18 cellular contexts compared by ENCODE assay signal in the genomic region with DNA sequence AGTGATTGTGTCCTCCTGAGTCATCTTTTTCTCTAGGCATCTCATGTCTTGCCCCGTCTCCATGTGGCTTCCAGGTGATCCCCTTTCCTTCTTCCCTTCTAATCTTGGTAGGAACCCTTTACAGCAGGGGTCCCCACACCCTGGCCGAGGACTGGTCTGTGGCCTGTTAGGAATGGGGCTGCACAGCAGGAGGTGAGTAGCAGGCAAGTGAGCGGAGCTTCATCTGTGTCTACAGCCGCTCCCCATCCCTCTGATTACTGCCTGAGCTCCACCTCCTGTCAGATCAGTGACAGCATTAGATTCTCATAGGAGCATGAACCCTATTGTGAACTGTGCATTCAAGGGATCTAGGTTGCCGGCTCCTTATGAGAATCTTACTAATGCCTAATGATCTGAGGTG. TPM values are rescaled to one million over a fixed set of nuclear protein-coding genes. Genes with fewer than 3 reads are reported as not detected.
A peak's percentile ranks its signal among the peaks of the same experiment; 100 is the strongest.
DNase-seq lines count a peak whose midpoint lies in the region; ATAC-seq and TF ChIP-seq lines count a peak whose summit lies in the region.
"Had no signal": no experiment of that assay in that cellular context is flagged by ENCODE, and none has a peak within 500 bp of the region (broad histone marks: within the 10 kb centered on the region; RNA-seq: fewer than 3 reads in every experiment).

No MANE protein-coding gene starts in this region.

- no peaks in the 10 kb centered on the region for H3K36me3 ChIP-seq in endodermal cell (ENCODE audit: control insufficient read depth, insufficient read depth, low read length)
- no peaks in the 10 kb centered on the region for H3K36me3 ChIP-seq in osteoblast (ENCODE audit: insufficient read depth, low read length)
- H3K36me3 ChIP-seq in gastroesophageal sphincter, result no peaks in the 10 kb centered on the region
- H3K36me3 ChIP-seq: BLaER1 had no signal

- no peaks in the 10 kb centered on the region for H3K36me3 Mint-ChIP-seq in activated CD4-positive, alpha-beta T cell treated with anti-CD3 and anti-CD28 coated beads, Interleukin-2, amount 10 ng/mL, durations not matched to agents 24 days and 14 days (ENCODE audit: low read depth)
- H3K36me3 Mint-ChIP-seq in activated CD4-positive, alpha-beta T cell treated with anti-CD3 and anti-CD28 coated beads, Interleukin-2, amount 10 ng/mL, durations not matched to agents 7 days and 5 days (ENCODE audit: low read depth), result no peaks in the 10 kb centered on the region
- H3K36me3 Mint-ChIP-seq in endodermal cell (ENCODE audit: low read depth), result no peaks in the 10 kb centered on the region
- H3K36me3 Mint-ChIP-seq: CD14-positive monocyte; CD4-positive, alpha-beta memory T cell had no signal

- H3K27me3 Mint-ChIP-seq in activated CD4-positive, alpha-beta T cell treated with anti-CD3 and anti-CD28 coated beads, Interleukin-2, amount 10 ng/mL, durations not matched to agents 24 days and 14 days, result peaks cover 36% of the 10 kb centered on the region
- H3K27me3 Mint-ChIP-seq in activated CD4-positive, alpha-beta T cell treated with anti-CD3 and anti-CD28 coated beads, Interleukin-2, amount 10 ng/mL, durations not matched to agents 7 days and 5 days, result peaks cover 39% of the 10 kb centered on the region
- H3K27me3 Mint-ChIP-seq in endodermal cell (ENCODE audit: insufficient read depth), result peaks cover 53% of the 10 kb centered on the region

- TF ChIP-seq EP300 in gastroesophageal sphincter (IDR thresholded peaks at IDR 0.05), result no peak

- no peak overlapping the region for H3K27ac ChIP-seq in endodermal cell (ENCODE audit: low read depth, low read length)
- H3K27ac ChIP-seq in osteoblast (ENCODE audit: low read depth, low read length), result no peak overlapping the region
- no peak overlapping the region for H3K27ac ChIP-seq in gastroesophageal sphincter
- H3K27ac ChIP-seq: BLaER1 had no signal

- ATAC-seq in gastroesophageal sphincter, result no peak
- ATAC-seq: HCT116, HepG2 had no signal

- TF ChIP-seq CTCF in endodermal cell (conservative IDR thresholded peaks at IDR 0.05), result no peak
- TF ChIP-seq CTCF in osteoblast (IDR thresholded peaks at IDR 0.05; ENCODE audit: extremely low read depth, low read depth, low read length), result no peak
- TF ChIP-seq CTCF in gastroesophageal sphincter (IDR thresholded peaks at IDR 0.05), result no peak

- no peaks in the 10 kb centered on the region for H4K20me1 ChIP-seq in osteoblast (ENCODE audit: insufficient read depth, low read length)
- H4K20me1 ChIP-seq: BLaER1 had no signal

- no peak overlapping the region for H3K4me3 Mint-ChIP-seq in activated CD4-positive, alpha-beta T cell treated with anti-CD3 and anti-CD28 coated beads, Interleukin-2, amount 10 ng/mL, durations not matched to agents 24 days and 14 days
- H3K4me3 Mint-ChIP-seq in activated CD4-positive, alpha-beta T cell treated with anti-CD3 and anti-CD28 coated beads, Interleukin-2, amount 10 ng/mL, durations not matched to agents 7 days and 5 days, result no peak overlapping the region
- H3K4me3 Mint-ChIP-seq in endodermal cell, result no peak overlapping the region
- H3K4me3 Mint-ChIP-seq: CD14-positive monocyte; CD4-positive, alpha-beta memory T cell had no signal

- intact Hi-C loops in activated CD4-positive, alpha-beta T cell treated with anti-CD3 and anti-CD28 coated beads, Interleukin-2, amount 10 ng/mL, durations not matched to agents 24 days and 14 days (cut with micrococcal nuclease), result no loop called here

- DNase-seq in activated CD4-positive, alpha-beta T cell treated with anti-CD3 and anti-CD28 coated beads, Interleukin-2, amount 10 ng/mL, durations not matched to agents 24 days and 14 days, result peak; percentile 48
- DNase-seq in activated CD4-positive, alpha-beta T cell treated with anti-CD3 and anti-CD28 coated beads, Interleukin-2, amount 10 ng/mL, durations not matched to agents 7 days and 5 days, result no peak
- DNase-seq in endodermal cell, result peak; percentile 67
- DNase-seq in osteoblast (ENCODE audit: insufficient read length, low spot score, missing footprints), result peak; percentile 52
- DNase-seq in ecto neural progenitor cell (ENCODE audit: low spot score), result no peak
- no peak for DNase-seq in HuH-7 (ENCODE audit: low spot score)
- DNase-seq: 8988T; CD4-positive, alpha-beta memory T cell; DMS153; DMS79; GDM1; GOT3; H7 had no signal

- H3K9me3 ChIP-seq in endodermal cell (ENCODE audit: control insufficient read depth, low read length) (no peaks in the 10 kb centered on the region), osteoblast (ENCODE audit: low read depth, low read length) (no peaks in the 10 kb centered on the region), gastroesophageal sphincter (no peaks in the 10 kb centered on the region)
- H3K9me3 ChIP-seq: BLaER1 had no signal

- POLR2A ChIA-PET in activated CD4-positive, alpha-beta T cell treated with anti-CD3 and anti-CD28 coated beads, Interleukin-2, amount 10 ng/mL, durations not matched to agents 7 days and 5 days (lab: Charles Lee), result no interaction called here

- H2AFZ ChIP-seq in osteoblast (ENCODE audit: low read length), result no peak overlapping the region

- H3K4me2 ChIP-seq in osteoblast (ENCODE audit: insufficient read depth, low read length), result no peak overlapping the region
- H3K4me2 ChIP-seq: BLaER1 had no signal

- CTCF ChIA-PET in activated CD4-positive, alpha-beta T cell treated with anti-CD3 and anti-CD28 coated beads, Interleukin-2, amount 10 ng/mL, durations not matched to agents 7 days and 5 days (lab: Charles Lee), result interaction anchor here (0.6 to 1.0 kb wide), 2 partner anchors 8 to 747 kb away, joined by 3 to 4 read pairs; no protein-coding TSS in a partner anchor

- 72 to 82% methylated on average over 3 to 5 of the region's 5 CpGs for WGBS in endodermal cell (ENCODE audit: insufficient coverage in 1 of 2, insufficient read length in 1 of 2), 2 experiments
- 93 to 95% methylated on average over 3 of the region's 5 CpGs for WGBS in gastroesophageal sphincter (ENCODE audit: low coverage in 1 of 2), 2 donors

- no peaks in the 10 kb centered on the region for H3K79me2 ChIP-seq in osteoblast (ENCODE audit: insufficient read depth, low read length)

- H3K4me3 ChIP-seq in endodermal cell (ENCODE audit: low read length) (no peak overlapping the region), osteoblast (ENCODE audit: insufficient read depth, low read length) (no peak overlapping the region), gastroesophageal sphincter (no peak overlapping the region)
- H3K4me3 ChIP-seq: BLaER1 had no signal

- H3K4me1 Mint-ChIP-seq in activated CD4-positive, alpha-beta T cell treated with anti-CD3 and anti-CD28 coated beads, Interleukin-2, amount 10 ng/mL, durations not matched to agents 24 days and 14 days, result no peaks in the 10 kb centered on the region
- peaks cover 2% of the 10 kb centered on the region for H3K4me1 Mint-ChIP-seq in activated CD4-positive, alpha-beta T cell treated with anti-CD3 and anti-CD28 coated beads, Interleukin-2, amount 10 ng/mL, durations not matched to agents 7 days and 5 days
- H3K4me1 Mint-ChIP-seq in endodermal cell, result no peaks in the 10 kb centered on the region

- TF ChIP-seq POLR2A in gastroesophageal sphincter (IDR thresholded peaks at IDR 0.05), result no peak

- no peaks in the 10 kb centered on the region for H3K9me3 Mint-ChIP-seq in activated CD4-positive, alpha-beta T cell treated with anti-CD3 and anti-CD28 coated beads, Interleukin-2, amount 10 ng/mL, durations not matched to agents 24 days and 14 days
- H3K9me3 Mint-ChIP-seq in activated CD4-positive, alpha-beta T cell treated with anti-CD3 and anti-CD28 coated beads, Interleukin-2, amount 10 ng/mL, durations not matched to agents 7 days and 5 days, result no peaks in the 10 kb centered on the region
- H3K9me3 Mint-ChIP-seq in endodermal cell, result no peaks in the 10 kb centered on the region
- H3K9me3 Mint-ChIP-seq: CD4-positive, alpha-beta memory T cell had no signal

- H3K4me1 ChIP-seq in endodermal cell (ENCODE audit: control insufficient read depth, insufficient read depth, low read length) (no peaks in the 10 kb centered on the region), osteoblast (ENCODE audit: insufficient read depth, low read length) (no peaks in the 10 kb centered on the region), gastroesophageal sphincter (peaks cover 0 to 8% (median 0%) of the 10 kb centered on the region in 3 donors)

- H3K9ac ChIP-seq in endodermal cell (ENCODE audit: extremely low read depth, low read length, poor library complexity, severe bottlenecking), result no peak overlapping the region
- H3K9ac ChIP-seq: BLaER1 had no signal

- H3K27me3 ChIP-seq in endodermal cell (ENCODE audit: control insufficient read depth, insufficient read depth, low read length, poor library complexity, severe bottlenecking) (no peaks in the 10 kb centered on the region), osteoblast (ENCODE audit: insufficient read depth, low read length) (peaks cover 35% of the 10 kb centered on the region), gastroesophageal sphincter (peaks cover 13% of the 10 kb centered on the region)
- H3K27me3 ChIP-seq: BLaER1 had no signal

- no peak overlapping the region for H3K27ac Mint-ChIP-seq in activated CD4-positive, alpha-beta T cell treated with anti-CD3 and anti-CD28 coated beads, Interleukin-2, amount 10 ng/mL, durations not matched to agents 24 days and 14 days
- H3K27ac Mint-ChIP-seq in activated CD4-positive, alpha-beta T cell treated with anti-CD3 and anti-CD28 coated beads, Interleukin-2, amount 10 ng/mL, durations not matched to agents 7 days and 5 days, result no peak overlapping the region
- no peak overlapping the region for H3K27ac Mint-ChIP-seq in endodermal cell
- H3K27ac Mint-ChIP-seq: CD14-positive monocyte; CD4-positive, alpha-beta memory T cell had no signal

RNA-seq across cellular contexts. Expression of gene EIF5AL1, which starts 13.9 kb away (rescaled TPM):
- 0.40 and 0.45 TPM in 2 replicates for total RNA-seq in activated CD4-positive, alpha-beta T cell treated with anti-CD3 and anti-CD28 coated beads, Interleukin-2, amount 10 ng/mL, durations not matched to agents 24 days and 14 days
- total RNA-seq in activated CD4-positive, alpha-beta T cell treated with anti-CD3 and anti-CD28 coated beads, Interleukin-2, amount 10 ng/mL, durations not matched to agents 7 days and 5 days, result under 1 TPM; 0.06 to 0.37 TPM
- total RNA-seq in endodermal cell, result under 1 TPM; 0.22 to 0.62 TPM
- 1.7 TPM for polyA plus RNA-seq in endodermal cell (2013, experiment 1 of 2)
- 1.9 TPM for polyA plus RNA-seq in endodermal cell (2013, experiment 2 of 2)
- 0.72 and 0.88 TPM in 2 replicates for total RNA-seq in osteoblast
- under 1 TPM; 0.16 to 0.35 (median 0.23) TPM for total RNA-seq in gastroesophageal sphincter

RNA-seq across cellular contexts. Expression of gene ZCCHC24, which starts 53.0 kb away (rescaled TPM):
- 0.66 and 1.4 TPM in 2 replicates for total RNA-seq in activated CD4-positive, alpha-beta T cell treated with anti-CD3 and anti-CD28 coated beads, Interleukin-2, amount 10 ng/mL, durations not matched to agents 24 days and 14 days
- under 1 TPM; 0.52 to 0.73 TPM for total RNA-seq in activated CD4-positive, alpha-beta T cell treated with anti-CD3 and anti-CD28 coated beads, Interleukin-2, amount 10 ng/mL, durations not matched to agents 7 days and 5 days
- 10 to 100 TPM in 1 of 2 donors, 1 to 10 TPM in 1; 7.6 to 10.7 TPM for total RNA-seq in endodermal cell
- polyA plus RNA-seq in endodermal cell (2013, experiment 1 of 2), result 11.2 TPM
- 11.5 TPM for polyA plus RNA-seq in endodermal cell (2013, experiment 2 of 2)
- total RNA-seq in osteoblast, result 48.5 and 69.5 TPM in 2 replicates
- 100 to 1,000 TPM in 1 of 4 donors, 10 to 100 TPM in 3; 60.5 to 186 (median 84.1) TPM for total RNA-seq in gastroesophageal sphincter

Comparison
In these comparisons a context has a peak if more than half of its experiments do, and no peak if none do; other contexts are left out.
1. DNase-seq: peak in activated CD4-positive, alpha-beta T cell treated with anti-CD3 and anti-CD28 coated beads, Interleukin-2, amount 10 ng/mL, durations not matched to agents 24 days and 14 days (single experiment), endodermal cell (single experiment) and osteoblast (single experiment); none in activated CD4-positive, alpha-beta T cell treated with anti-CD3 and anti-CD28 coated beads, Interleukin-2, amount 10 ng/mL, durations not matched to agents 7 days and 5 days (single experiment), ecto neural progenitor cell (single experiment) and HuH-7 (single experiment).